ENCODE assay signal across 1 cellular context in genomic region chr11:69640995-69641581, GRCh38.
TF ChIP-seq lines count a peak whose summit lies in the region.

TSS of gene CCND1 (plus strand) at chr11:69641156. CDS start at chr11:69641314, 158 bp downstream.

TF ChIP-seq in HepG2, 621 proteins besides CTCF, POLR2A, EP300 and RAD21 (continued from another document and continues in another):
- TF ChIP-seq ZNF512B (CRISPR knock-in tag; IDR thresholded peaks at IDR 0.05; ENCODE audit: borderline replicate concordance) (no peak; the same call in 1 of the 2 replicates), AHR (CRISPR knock-in tag; IDR thresholded peaks at IDR 0.05) (0 out of 2 replicates have a peak, but pooled peaks have one; percentile 69), ZNF446 (CRISPR knock-in tag; IDR thresholded peaks at IDR 0.05) (no peak), POGZ (CRISPR knock-in tag; IDR thresholded peaks at IDR 0.05) (no peak; the same call in 1 of the 2 replicates), ZNF792 (CRISPR knock-in tag; IDR thresholded peaks at IDR 0.05) (peak; percentile 75), ZNF431 (CRISPR knock-in tag; IDR thresholded peaks at IDR 0.05; ENCODE audit: borderline replicate concordance, low read depth) (no peak), ZNF558 (CRISPR knock-in tag; IDR thresholded peaks at IDR 0.05; ENCODE audit: borderline replicate concordance) (peak; percentile 92), ZKSCAN5 (CRISPR knock-in tag; IDR thresholded peaks at IDR 0.05) (0 out of 2 replicates have a peak, but pooled peaks have one; percentile 13), ZNF619 (CRISPR knock-in tag; IDR thresholded peaks at IDR 0.05) (no peak; the same call in 1 of the 2 replicates), ZNF878 (CRISPR knock-in tag; IDR thresholded peaks at IDR 0.05) (0 out of 2 replicates have a peak, but pooled peaks have one; percentile 45), ZNF367 (CRISPR knock-in tag; IDR thresholded peaks at IDR 0.05; ENCODE audit: borderline replicate concordance) (no peak), ZIK1 (CRISPR knock-in tag; IDR thresholded peaks at IDR 0.05; ENCODE audit: borderline replicate concordance, low read depth) (no peak), SNAPC5 (CRISPR knock-in tag; IDR thresholded peaks at IDR 0.05; ENCODE audit: borderline replicate concordance) (no peak), ZNF513 (CRISPR knock-in tag; conservative IDR thresholded peaks at IDR 0.05) (0 out of 2 replicates have a peak, but pooled peaks have one; percentile 54), ZSCAN31 (CRISPR knock-in tag; IDR thresholded peaks at IDR 0.05; ENCODE audit: low read depth) (0 out of 2 replicates have a peak, but pooled peaks have one; percentile 61), ZSCAN21 (CRISPR knock-in tag; IDR thresholded peaks at IDR 0.05; ENCODE audit: borderline replicate concordance) (peak; percentile 91), NFAT5 (CRISPR knock-in tag; IDR thresholded peaks at IDR 0.05) (peak; percentile 74; the same call in 1 of the 2 replicates), SRSF1 (optimal IDR thresholded peaks at IDR 0.05; ENCODE audit: low read depth, low read length) (no peak), ZFP36 (IDR thresholded peaks at IDR 0.05; ENCODE audit: borderline replicate concordance, low read depth, low read length, partially characterized antibody) (no peak), ZSCAN9 (CRISPR knock-in tag; IDR thresholded peaks at IDR 0.05; ENCODE audit: borderline replicate concordance) (peak; percentile 64), TBX2 (CRISPR knock-in tag; IDR thresholded peaks at IDR 0.05; ENCODE audit: borderline replicate concordance) (peak; percentile 56; the same call in 1 of the 2 replicates), ZNF609 (CRISPR knock-in tag; IDR thresholded peaks at IDR 0.05; ENCODE audit: borderline replicate concordance) (no peak), ZNF547 (CRISPR knock-in tag; IDR thresholded peaks at IDR 0.05) (no peak), ZNF883 (CRISPR knock-in tag; IDR thresholded peaks at IDR 0.05; ENCODE audit: not compliant biosample characterization) (peak; percentile 50), ZMAT3 (CRISPR knock-in tag; conservative IDR thresholded peaks at IDR 0.05) (0 out of 2 replicates have a peak, but pooled peaks have one; percentile 53), ELK4 (CRISPR knock-in tag; IDR thresholded peaks at IDR 0.05; ENCODE audit: borderline replicate concordance) (no peak), HCFC1 (IDR thresholded peaks at IDR 0.05; ENCODE audit: low read depth, low read length) (no peak), SATB2 (CRISPR knock-in tag; IDR thresholded peaks at IDR 0.05) (peak; percentile 80; the same call in 1 of the 2 replicates), NFKBIZ (CRISPR knock-in tag; IDR thresholded peaks at IDR 0.05) (no peak), ZNF891 (CRISPR knock-in tag; IDR thresholded peaks at IDR 0.05) (no peak), MAFG (CRISPR knock-in tag; IDR thresholded peaks at IDR 0.05) (no peak), RELA (CRISPR knock-in tag; IDR thresholded peaks at IDR 0.05) (no peak), RBM22 (optimal IDR thresholded peaks at IDR 0.05; ENCODE audit: low read length) (peak; percentile 77), ZNF562 (CRISPR knock-in tag; IDR thresholded peaks at IDR 0.05; ENCODE audit: borderline replicate concordance) (no peak), ZNF329 (CRISPR knock-in tag; IDR thresholded peaks at IDR 0.05; ENCODE audit: low read depth) (no peak), GPN1 (CRISPR knock-in tag; IDR thresholded peaks at IDR 0.05; ENCODE audit: borderline replicate concordance) (no peak), ZNF343 (CRISPR knock-in tag; IDR thresholded peaks at IDR 0.05) (no peak), PITX1 (CRISPR knock-in tag; IDR thresholded peaks at IDR 0.05) (peak; percentile 74; the same call in 1 of the 2 replicates)
- TF ChIP-seq, protein P1, sequence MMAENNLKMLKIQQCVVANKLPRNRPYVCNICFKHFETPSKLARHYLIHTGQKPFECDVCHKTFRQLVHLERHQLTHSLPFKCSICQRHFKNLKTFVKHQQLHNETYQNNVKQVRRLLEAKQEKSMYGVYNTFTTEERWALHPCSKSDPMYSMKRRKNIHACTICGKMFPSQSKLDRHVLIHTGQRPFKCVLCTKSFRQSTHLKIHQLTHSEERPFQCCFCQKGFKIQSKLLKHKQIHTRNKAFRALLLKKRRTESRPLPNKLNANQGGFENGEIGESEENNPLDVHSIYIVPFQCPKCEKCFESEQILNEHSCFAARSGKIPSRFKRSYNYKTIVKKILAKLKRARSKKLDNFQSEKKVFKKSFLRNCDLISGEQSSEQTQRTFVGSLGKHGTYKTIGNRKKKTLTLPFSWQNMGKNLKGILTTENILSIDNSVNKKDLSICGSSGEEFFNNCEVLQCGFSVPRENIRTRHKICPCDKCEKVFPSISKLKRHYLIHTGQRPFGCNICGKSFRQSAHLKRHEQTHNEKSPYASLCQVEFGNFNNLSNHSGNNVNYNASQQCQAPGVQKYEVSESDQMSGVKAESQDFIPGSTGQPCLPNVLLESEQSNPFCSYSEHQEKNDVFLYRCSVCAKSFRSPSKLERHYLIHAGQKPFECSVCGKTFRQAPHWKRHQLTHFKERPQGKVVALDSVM (CRISPR knock-in tag; IDR thresholded peaks at IDR 0.05): 0 out of 2 replicates have a peak, but pooled peaks have one; percentile 34
- TF ChIP-seq, protein P2, sequence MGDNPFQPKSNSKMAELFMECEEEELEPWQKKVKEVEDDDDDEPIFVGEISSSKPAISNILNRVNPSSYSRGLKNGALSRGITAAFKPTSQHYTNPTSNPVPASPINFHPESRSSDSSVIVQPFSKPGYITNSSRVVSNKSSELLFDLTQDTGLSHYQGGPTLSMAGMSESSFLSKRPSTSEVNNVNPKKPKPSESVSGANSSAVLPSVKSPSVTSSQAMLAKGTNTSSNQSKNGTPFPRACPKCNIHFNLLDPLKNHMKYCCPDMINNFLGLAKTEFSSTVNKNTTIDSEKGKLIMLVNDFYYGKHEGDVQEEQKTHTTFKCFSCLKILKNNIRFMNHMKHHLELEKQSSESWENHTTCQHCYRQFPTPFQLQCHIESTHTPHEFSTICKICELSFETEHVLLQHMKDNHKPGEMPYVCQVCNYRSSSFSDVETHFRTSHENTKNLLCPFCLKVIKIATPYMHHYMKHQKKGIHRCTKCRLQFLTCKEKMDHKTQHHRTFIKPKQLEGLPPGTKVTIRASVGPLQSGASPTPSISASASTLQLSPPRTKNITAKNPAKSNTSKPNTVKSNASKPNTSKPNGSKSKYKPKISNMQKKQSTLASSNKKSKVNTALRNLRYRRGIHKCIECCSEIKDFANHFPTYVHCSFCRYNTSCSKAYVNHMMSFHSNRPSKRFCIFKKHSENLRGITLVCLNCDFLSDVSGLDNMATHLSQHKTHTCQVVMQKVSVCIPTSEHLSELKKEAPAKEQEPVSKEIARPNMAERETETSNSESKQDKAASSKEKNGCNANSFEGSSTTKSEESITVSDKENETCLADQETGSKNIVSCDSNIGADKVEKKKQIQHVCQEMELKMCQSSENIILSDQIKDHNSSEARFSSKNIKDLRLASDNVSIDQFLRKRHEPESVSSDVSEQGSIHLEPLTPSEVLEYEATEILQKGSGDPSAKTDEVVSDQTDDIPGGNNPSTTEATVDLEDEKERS (CRISPR knock-in tag; IDR thresholded peaks at IDR 0.05): no peak
